1 cellular context compared by ENCODE assay signal in genomic region chr2:36355157-36355889, GRCh38.
TF ChIP-seq lines count a peak whose summit lies in the region.

TSS of gene CRIM1 (plus strand) at chr2:36355778. CDS start at chr2:36356293, 515 bp downstream.

TF ChIP-seq in K562, 482 proteins besides CTCF, POLR2A, EP300 and RAD21 (continued from another document):
- TF ChIP-seq, protein P1, sequence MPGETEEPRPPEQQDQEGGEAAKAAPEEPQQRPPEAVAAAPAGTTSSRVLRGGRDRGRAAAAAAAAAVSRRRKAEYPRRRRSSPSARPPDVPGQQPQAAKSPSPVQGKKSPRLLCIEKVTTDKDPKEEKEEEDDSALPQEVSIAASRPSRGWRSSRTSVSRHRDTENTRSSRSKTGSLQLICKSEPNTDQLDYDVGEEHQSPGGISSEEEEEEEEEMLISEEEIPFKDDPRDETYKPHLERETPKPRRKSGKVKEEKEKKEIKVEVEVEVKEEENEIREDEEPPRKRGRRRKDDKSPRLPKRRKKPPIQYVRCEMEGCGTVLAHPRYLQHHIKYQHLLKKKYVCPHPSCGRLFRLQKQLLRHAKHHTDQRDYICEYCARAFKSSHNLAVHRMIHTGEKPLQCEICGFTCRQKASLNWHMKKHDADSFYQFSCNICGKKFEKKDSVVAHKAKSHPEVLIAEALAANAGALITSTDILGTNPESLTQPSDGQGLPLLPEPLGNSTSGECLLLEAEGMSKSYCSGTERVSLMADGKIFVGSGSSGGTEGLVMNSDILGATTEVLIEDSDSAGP (CRISPR knock-in tag; IDR thresholded peaks at IDR 0.05), result no peak
- TF ChIP-seq, protein P2, sequence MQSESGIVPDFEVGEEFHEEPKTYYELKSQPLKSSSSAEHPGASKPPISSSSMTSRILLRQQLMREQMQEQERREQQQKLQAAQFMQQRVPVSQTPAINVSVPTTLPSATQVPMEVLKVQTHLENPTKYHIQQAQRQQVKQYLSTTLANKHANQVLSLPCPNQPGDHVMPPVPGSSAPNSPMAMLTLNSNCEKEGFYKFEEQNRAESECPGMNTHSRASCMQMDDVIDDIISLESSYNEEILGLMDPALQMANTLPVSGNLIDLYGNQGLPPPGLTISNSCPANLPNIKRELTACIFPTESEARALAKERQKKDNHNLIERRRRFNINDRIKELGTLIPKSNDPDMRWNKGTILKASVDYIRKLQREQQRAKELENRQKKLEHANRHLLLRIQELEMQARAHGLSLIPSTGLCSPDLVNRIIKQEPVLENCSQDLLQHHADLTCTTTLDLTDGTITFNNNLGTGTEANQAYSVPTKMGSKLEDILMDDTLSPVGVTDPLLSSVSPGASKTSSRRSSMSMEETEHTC (IDR thresholded peaks at IDR 0.05), result no peak
- TF ChIP-seq RBM15 (IDR thresholded peaks at IDR 0.05; ENCODE audit: insufficient read depth, low read length) (no peak), IFI16 (CRISPR knock-in tag; IDR thresholded peaks at IDR 0.05) (no peak), SREBF2 (CRISPR knock-in tag; IDR thresholded peaks at IDR 0.05) (no peak)
